Comparison of ENCODE assay signal across 26 cellular contexts in the genomic region with DNA sequence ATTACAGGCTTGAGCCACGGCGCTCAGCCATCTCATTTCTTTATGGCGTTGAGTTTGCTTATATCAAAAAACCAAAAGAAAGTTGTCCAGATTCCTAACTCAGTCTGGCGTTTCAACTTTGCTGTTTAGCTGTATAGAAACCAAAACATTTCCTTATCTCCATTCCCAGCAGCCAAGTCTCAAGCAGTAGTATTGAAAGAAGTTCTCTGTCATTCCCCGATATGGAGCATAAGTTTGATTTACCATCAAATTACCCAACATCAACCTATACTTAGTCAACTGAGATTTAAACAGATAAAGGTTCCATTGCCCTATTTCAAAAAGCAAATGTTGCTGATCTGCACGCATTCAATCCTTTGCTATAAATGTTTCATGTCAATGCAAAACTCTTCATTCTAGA. TPM values are rescaled to one million over a fixed set of nuclear protein-coding genes. Genes with fewer than 3 reads are reported as not detected.
DNase-seq lines count a peak whose midpoint lies in the region; ATAC-seq, FAIRE-seq and TF ChIP-seq lines count a peak whose summit lies in the region.
"Had no signal": no experiment of that assay in that cellular context is flagged by ENCODE, and none has a peak within 500 bp of the region (broad histone marks: within the 10 kb centered on the region; RNA-seq: fewer than 3 reads in every experiment).

No MANE protein-coding gene starts in this region.

- H3K9me3 ChIP-seq in K562 (replicated peaks; ENCODE audit: control insufficient read depth, insufficient read depth, low read depth, low read length) (no peaks in the 10 kb centered on the region), right cardiac atrium (ENCODE audit: control insufficient read depth, low read length) (no peaks in the 10 kb centered on the region), gastrocnemius medialis (no peaks in the 10 kb centered on the region)
- H3K9me3 ChIP-seq: BE2C, BLaER1 had no signal

- CTCF ChIA-PET in K562 (lab: Yijun Ruan, JAX; ENCODE audit: low intra/inter-chr PET ratio), result no interaction called here

- no peak for TF ChIP-seq EP300 in K562 (IDR thresholded peaks at IDR 0.05; ENCODE audit: low read length)

- peaks cover 42% of the 10 kb centered on the region for H3K36me3 ChIP-seq in K562 (ENCODE audit: control insufficient read depth, insufficient read depth, low read length)
- peaks cover 3 to 22% of the 10 kb centered on the region in 2 donors for H3K36me3 ChIP-seq in gastrocnemius medialis
- H3K36me3 ChIP-seq: BE2C had no signal

- 0 out of 2 replicates have a peak, but pooled peaks cover 4% of the 10 kb centered on the region for H4K20me1 ChIP-seq in K562 (replicated peaks; ENCODE audit: control insufficient read depth, insufficient read depth, low read length)
- H4K20me1 ChIP-seq: BLaER1 had no signal

- POLR2A ChIA-PET in K562 (lab: Yijun Ruan, JAX), result interaction anchor here (1.2 kb wide), 1 partner anchor 494 kb away, joined by 3 read pairs; no protein-coding TSS in a partner anchor

- TF ChIP-seq RAD21 in K562 (CRISPR knock-in tag; conservative IDR thresholded peaks at IDR 0.05 in 1 of 2, IDR thresholded peaks at IDR 0.05 in 1 of 2), result no peak

- DNase-seq in GM19239 (ENCODE audit: insufficient read length, low spot score), result no peak
- peak in 1 of 4 experiments; percentile 16 for DNase-seq in K562 (ENCODE audit: extremely low read depth in 1 of 4, low spot score in 3 of 4)
- DNase-seq in right cardiac atrium, result no peak
- DNase-seq in NCI-H1436 (lab: John Stamatoyannopoulos, UW), result no peak
- DNase-seq in gastrocnemius medialis, result no peak
- DNase-seq: 8988T; ACHN; BE2C; C1 segment of cervical spinal cord; CD4-positive, alpha-beta memory T cell; CD4-positive, CD25-positive, alpha-beta regulatory T cell; CD8-positive, alpha-beta memory T cell; COR-L47; DMS 273 treated with DMSO at 0.1 percent for 48 hours; DMS153; DMS53; DMS79; DND-41; EL; GDM1 had no signal

- no peak for ATAC-seq in K562
- no peak for ATAC-seq in right cardiac atrium
- no peak for ATAC-seq in gastrocnemius medialis
- ATAC-seq: GM12878 had no signal

- 38% methylated on average over 6 of the region's 6 CpGs for whole genome bisulfite sequencing in K562 (ENCODE audit: insufficient coverage, low coverage, missing lambda C conversion rate)
- WGBS in right cardiac atrium, result 90% methylated on average over 6 of the region's 6 CpGs

- no peaks in the 10 kb centered on the region for H3K9me1 ChIP-seq in K562 (ENCODE audit: control insufficient read depth, insufficient read depth, low read length)

- no peaks in the 10 kb centered on the region for H3K4me1 ChIP-seq in K562 (replicated peaks in 1 of 2; ENCODE audit: control insufficient read depth in 2 of 2, insufficient read depth in 2 of 2, low read length in 2 of 2)
- no peaks in the 10 kb centered on the region for H3K4me1 ChIP-seq in right cardiac atrium (ENCODE audit: control insufficient read depth, insufficient read depth, low read length)
- H3K4me1 ChIP-seq in gastrocnemius medialis, result no peaks in the 10 kb centered on the region
- H3K4me1 ChIP-seq: BE2C, BLaER1 had no signal

- H3K4me2 ChIP-seq in K562 (ENCODE audit: insufficient read depth, low read length), result no peak overlapping the region
- H3K4me2 ChIP-seq: BLaER1 had no signal

- TF ChIP-seq POLR2A in K562 (conservative IDR thresholded peaks at IDR 0.05) (no peak), gastrocnemius medialis (IDR thresholded peaks at IDR 0.05) (no peak)

- no TSS peak for BruUV-seq in K562 (replicated peaks; lab: Mats Ljungman, UMichigan)

- no peak overlapping the region for H3K4me3 ChIP-seq in K562
- no peak overlapping the region for H3K4me3 ChIP-seq in right cardiac atrium (ENCODE audit: low read length)
- H3K4me3 ChIP-seq in gastrocnemius medialis, result no peak overlapping the region
- H3K4me3 ChIP-seq: BLaER1, GM12878 had no signal

- H3K27ac ChIP-seq in K562 (ENCODE audit: extremely low read depth, low read depth, low read length) (no peak overlapping the region), right cardiac atrium (ENCODE audit: low read length) (no peak overlapping the region), gastrocnemius medialis (no peak overlapping the region)
- H3K27ac ChIP-seq: BLaER1 had no signal

- intact Hi-C loops in K562 (cut with micrococcal nuclease) (no loop called here), right cardiac atrium (cut with DNase I) (no loop called here), gastrocnemius medialis (cut with DNase I; ENCODE audit: low total_unique reads) (no loop called here)

- FAIRE-seq in GM19239 (lab: Jason Lieb, UNC), result peak; percentile 40
- FAIRE-seq in K562 (lab: Jason Lieb, UNC), result no peak
- FAIRE-seq: A204.1, GM12878 had no signal

- TF ChIP-seq CTCF in K562 (IDR thresholded peaks at IDR 0.05 in 2 of 3, conservative IDR thresholded peaks at IDR 0.05 in 1 of 3; ENCODE audit: insufficient read depth in 2 of 3, low read depth in 1 of 3, low read length in 3 of 3) (no peak), gastrocnemius medialis (IDR thresholded peaks at IDR 0.05 in 4 of 5, conservative IDR thresholded peaks at IDR 0.05 in 1 of 5) (no peak)

- H3K9ac ChIP-seq in K562 (ENCODE audit: insufficient read depth in 1 of 2, low read depth in 2 of 2, low read length in 2 of 2), result no peak overlapping the region
- H3K9ac ChIP-seq: BLaER1 had no signal

- H3K27me3 ChIP-seq in K562 (ENCODE audit: control insufficient read depth in 2 of 2, insufficient read depth in 2 of 2, low read length in 2 of 2), result no peaks in the 10 kb centered on the region
- H3K27me3 ChIP-seq in right cardiac atrium (ENCODE audit: control insufficient read depth, insufficient read depth), result no peaks in the 10 kb centered on the region
- no peaks in the 10 kb centered on the region for H3K27me3 ChIP-seq in gastrocnemius medialis
- H3K27me3 ChIP-seq: BE2C, BLaER1 had no signal

- H2AFZ ChIP-seq in K562 (ENCODE audit: low read depth, low read length), result no peak overlapping the region

- H3K79me2 ChIP-seq in K562 (ENCODE audit: control insufficient read depth, insufficient read depth, low read length), result no peaks in the 10 kb centered on the region

- in situ Hi-C loops in K562 (cut with MboI) (no loop called here), gastrocnemius medialis (cut with MboI; ENCODE audit: low sequenced_read_pairs in 4 of 4) (no loop called here)

RNA-seq across cellular contexts. Expression of a gene that starts 27.5 kb away (rescaled TPM):
- total RNA-seq in K562 (2011; cell fraction: chromatin; rRNA removed; ENCODE audit: low replicate concordance), result 9.2 and 21.1 TPM in 2 replicates
- total RNA-seq in K562 (2011; cell fraction: nucleolus; rRNA removed), result 12.4 and 14.0 TPM in 2 replicates
- total RNA-seq in K562 (2011; cell fraction: nucleoplasm; rRNA removed), result 9.8 and 10.8 TPM in 2 replicates
- total RNA-seq in K562 (2014; rRNA removed) (14.2 and 16.6 TPM in 2 replicates), K562 (2014; rRNA removed; fragmentation: Illumina TruSeq; extraction: Trizol) (5.8 and 7.0 TPM in 2 replicates), K562 (2015; rRNA removed; fragmentation: Illumina TruSeq; extraction: Trizol) (9.8 and 11.5 TPM in 2 replicates), K562 (2021) (12.0 and 12.3 TPM in 2 replicates), right cardiac atrium (10 to 100 TPM in 1 of 4 donors, 1 to 10 TPM in 3; 5.7 to 12.3 (median 8.2) TPM), gastrocnemius medialis (under 1 TPM in 3 of 4 donors, not detected in 1; 0.09 to 0.22 (median 0.16) TPM)
- polyA plus RNA-seq in K562 (2011; rRNA removed) (6.2 and 10.5 TPM in 2 replicates), K562 (2014; fragmentation: Illumina TruSeq; extraction: Trizol) (8.1 and 8.9 TPM in 2 replicates), K562 (2014; fragmentation: Nextera tagmentation; extraction: Ambion mirVana) (under 1 TPM; 0.62 to 0.66 TPM), K562 (2014; rRNA removed) (7.9 TPM in 2 replicates), right cardiac atrium (2.8 TPM)
- 5.7 and 10.3 TPM in 2 replicates for polyA plus RNA-seq in K562 (2011; cell fraction: cytosol; rRNA removed)
- 8.2 and 16.3 TPM in 2 replicates for polyA plus RNA-seq in K562 (2011; cell fraction: nucleus; rRNA removed)
- 8.3 and 12.2 TPM in 2 replicates for polyA plus RNA-seq in K562 (2012)
- 13.4 and 22.4 TPM in 2 replicates for polyA minus RNA-seq in K562 (2011; rRNA and poly(A)+ RNA removed)
- polyA minus RNA-seq in K562 (2011; cell fraction: cytosol; rRNA and poly(A)+ RNA removed), result 5.8 and 12.3 TPM in 2 replicates
- 9.4 and 11.8 TPM in 2 replicates for polyA minus RNA-seq in K562 (2011; cell fraction: nucleus; rRNA and poly(A)+ RNA removed)

RNA-seq across cellular contexts. Expression of a gene that starts 42.6 kb away (rescaled TPM):
- total RNA-seq in K562 (2011; cell fraction: chromatin; rRNA removed; ENCODE audit: low replicate concordance), result not detected in 2 replicates
- total RNA-seq in K562 (2011; cell fraction: nucleolus; rRNA removed), result not detected in 2 replicates
- total RNA-seq in K562 (2011; cell fraction: nucleoplasm; rRNA removed), result not detected in 2 replicates
- total RNA-seq in K562 (2014; rRNA removed), result not detected in 2 replicates
- 0.16 TPM in 1 of 2 replicates, not detected in the other for total RNA-seq in K562 (2014; rRNA removed; fragmentation: Illumina TruSeq; extraction: Trizol)
- total RNA-seq in K562 (2015; rRNA removed; fragmentation: Illumina TruSeq; extraction: Trizol), result 0.38 TPM in 1 of 2 replicates, not detected in the other
- 0.13 TPM in 2 replicates for total RNA-seq in K562 (2021)
- polyA plus RNA-seq in K562 (2011; rRNA removed), result 0.06 and 0.08 TPM in 2 replicates
- not detected in 2 replicates for polyA plus RNA-seq in K562 (2011; cell fraction: cytosol; rRNA removed)
- not detected in 2 replicates for polyA plus RNA-seq in K562 (2011; cell fraction: nucleus; rRNA removed)
- 0.10 and 0.22 TPM in 2 replicates for polyA plus RNA-seq in K562 (2012)
- 0.10 TPM in 1 of 2 replicates, not detected in the other for polyA plus RNA-seq in K562 (2014; fragmentation: Illumina TruSeq; extraction: Trizol)
- under 1 TPM; 0.17 to 0.37 TPM for polyA plus RNA-seq in K562 (2014; fragmentation: Nextera tagmentation; extraction: Ambion mirVana)
- 0.20 TPM in 1 of 2 replicates, not detected in the other for polyA plus RNA-seq in K562 (2014; rRNA removed)
- polyA minus RNA-seq in K562 (2011; rRNA and poly(A)+ RNA removed), result 0.11 TPM in 1 of 2 replicates, not detected in the other
- not detected in 2 replicates for polyA minus RNA-seq in K562 (2011; cell fraction: cytosol; rRNA and poly(A)+ RNA removed)
- polyA minus RNA-seq in K562 (2011; cell fraction: nucleus; rRNA and poly(A)+ RNA removed), result not detected in 2 replicates
- total RNA-seq in right cardiac atrium, result 1 to 10 TPM; 3.0 to 6.9 (median 4.2) TPM
- polyA plus RNA-seq in right cardiac atrium, result 2.2 TPM
- 1 to 10 TPM in 2 of 4 donors, under 1 TPM in 2; 0.49 to 2.2 (median 0.96) TPM for total RNA-seq in gastrocnemius medialis
- total RNA-seq: A673, G401 had no signal

RNA-seq across cellular contexts. Expression of a gene that starts 50.2 kb away (rescaled TPM):
- 0.37 and 1.3 TPM in 2 replicates for total RNA-seq in K562 (2011; cell fraction: chromatin; rRNA removed; ENCODE audit: low replicate concordance)
- total RNA-seq in K562 (2011; cell fraction: nucleolus; rRNA removed), result 0.33 and 0.39 TPM in 2 replicates
- total RNA-seq in K562 (2011; cell fraction: nucleoplasm; rRNA removed), result 0.51 and 1.5 TPM in 2 replicates
- total RNA-seq in K562 (2014; rRNA removed) (0.54 and 0.82 TPM in 2 replicates), K562 (2014; rRNA removed; fragmentation: Illumina TruSeq; extraction: Trizol) (1.9 and 2.1 TPM in 2 replicates), K562 (2015; rRNA removed; fragmentation: Illumina TruSeq; extraction: Trizol) (8.0 TPM in 2 replicates), K562 (2021) (1.7 and 2.0 TPM in 2 replicates), right cardiac atrium (10 to 100 TPM in 1 of 4 donors, 1 to 10 TPM in 3; 2.5 to 10.4 (median 5.7) TPM), gastrocnemius medialis (1 to 10 TPM; 1.2 to 4.2 (median 2.5) TPM)
- polyA plus RNA-seq in K562 (2011; rRNA removed) (2.5 and 3.4 TPM in 2 replicates), K562 (2014; fragmentation: Illumina TruSeq; extraction: Trizol) (6.5 and 7.1 TPM in 2 replicates), K562 (2014; fragmentation: Nextera tagmentation; extraction: Ambion mirVana) (1 to 10 TPM; 1.7 to 2.9 TPM), K562 (2014; rRNA removed) (2.5 and 3.9 TPM in 2 replicates), right cardiac atrium (2.0 TPM)
- polyA plus RNA-seq in K562 (2011; cell fraction: cytosol; rRNA removed), result 0.79 and 2.7 TPM in 2 replicates
- polyA plus RNA-seq in K562 (2011; cell fraction: nucleus; rRNA removed), result 0.61 and 1.4 TPM in 2 replicates
- 6.7 and 20.3 TPM in 2 replicates for polyA plus RNA-seq in K562 (2012)
- 0.91 and 1.6 TPM in 2 replicates for polyA minus RNA-seq in K562 (2011; rRNA and poly(A)+ RNA removed)
- not detected in 2 replicates for polyA minus RNA-seq in K562 (2011; cell fraction: cytosol; rRNA and poly(A)+ RNA removed)
- 0.27 and 0.44 TPM in 2 replicates for polyA minus RNA-seq in K562 (2011; cell fraction: nucleus; rRNA and poly(A)+ RNA removed)
- total RNA-seq: Daoy, G401 had no signal

Comparison
In these comparisons a context has a peak if more than half of its experiments do, and no peak if none do; other contexts are left out.
1. RNA of a gene that starts 27.5 kb away (total RNA-seq): 5.8 to 21.1 TPM in K562 and 5.7 to 12.3 TPM in right cardiac atrium; 0.09 to 0.22 TPM in gastrocnemius medialis; every median in the first group is over 4 times any median in the second.